In genomic region chr14:31204593-31205534, GRCh38 we compare ENCODE assay signal across 10 cellular contexts. TPM values are rescaled to one million over a fixed set of nuclear protein-coding genes. Genes with fewer than 3 reads are reported as not detected.
DNase-seq lines count a peak whose midpoint lies in the region; ATAC-seq and TF ChIP-seq lines count a peak whose summit lies in the region.
"Had no signal": no experiment of that assay in that cellular context is flagged by ENCODE, and none has a peak within 500 bp of the region (broad histone marks: within the 10 kb centered on the region; RNA-seq: fewer than 3 reads in every experiment).

No MANE protein-coding gene starts in this region.

- H3K27ac Mint-ChIP-seq in activated naive CD8-positive, alpha-beta T cell treated with anti-CD3 and anti-CD28 coated beads, Interleukin-2, amount 10 ng/mL, durations not matched to agents 7 days and 5 days = no peak overlapping the region

- H3K9me3 ChIP-seq in left lung (no peaks in the 10 kb centered on the region), thyroid gland (no peaks in the 10 kb centered on the region)

- peaks cover 13 to 52% of the 10 kb centered on the region in 2 donors for H3K4me1 ChIP-seq in left lung
- H3K4me1 ChIP-seq in thyroid gland = peaks cover 14 to 27% of the 10 kb centered on the region in 2 donors

- ATAC-seq in activated T-cell treated with anti-CD3 and anti-CD28 coated beads, Interleukin-2, amount 50 U/mL, for 4 hours = no peak
- no peak for ATAC-seq in activated naive CD8-positive, alpha-beta T cell treated with anti-CD3 and anti-CD28 coated beads, Interleukin-2, amount 10 ng/mL, durations not matched to agents 7 days and 5 days (ENCODE audit: low read depth)
- ATAC-seq in left lung = no peak
- ATAC-seq: foreskin keratinocyte had no signal

- 36% methylated on average over 3 of the region's 3 CpGs for WGBS in thyroid gland, 2 donors

- no peaks in the 10 kb centered on the region for H3K27me3 Mint-ChIP-seq in activated T-cell treated with anti-CD3 and anti-CD28 coated beads, Interleukin-2, amount 50 U/mL, for 4 hours (ENCODE audit: low read depth)
- no peaks in the 10 kb centered on the region for H3K27me3 Mint-ChIP-seq in activated naive CD8-positive, alpha-beta T cell treated with anti-CD3 and anti-CD28 coated beads, Interleukin-2, amount 10 ng/mL, durations not matched to agents 7 days and 5 days

- peak overlapping the region; percentile 96 for H3K4me3 Mint-ChIP-seq in activated T-cell treated with anti-CD3 and anti-CD28 coated beads, Interleukin-2, amount 50 U/mL, for 4 hours
- H3K4me3 Mint-ChIP-seq in activated naive CD8-positive, alpha-beta T cell treated with anti-CD3 and anti-CD28 coated beads, Interleukin-2, amount 10 ng/mL, durations not matched to agents 7 days and 5 days = peak overlapping the region; percentile 83

- TF ChIP-seq CTCF in left lung (IDR thresholded peaks at IDR 0.05) (no peak), thyroid gland (IDR thresholded peaks at IDR 0.05) (no peak), GM13977 (IDR thresholded peaks at IDR 0.05; ENCODE audit: extremely low read depth, insufficient read depth, missing control alignments) (no peak)

- H3K36me3 ChIP-seq in left lung = peaks cover 0 to 23% of the 10 kb centered on the region in 2 donors
- peaks cover 0 to 7% of the 10 kb centered on the region in 2 donors for H3K36me3 ChIP-seq in thyroid gland

- in situ Hi-C loops in GM13977 (cut with MboI; ENCODE audit: low pct_unique_long_range_greater_than_20kb, low sequenced_read_pairs, unreplicated experiment) = no loop called here

- no peak for DNase-seq in activated T-cell treated with anti-CD3 and anti-CD28 coated beads, Interleukin-2, amount 50 U/mL, for 4 hours
- DNase-seq in activated T-cell treated with anti-CD3 and anti-CD28 coated beads, Interleukin-2, amount 50 U/mL, for 1 hour = no peak
- DNase-seq in activated naive CD8-positive, alpha-beta T cell treated with anti-CD3 and anti-CD28 coated beads, Interleukin-2, amount 10 ng/mL, durations not matched to agents 7 days and 5 days = no peak
- DNase-seq in left lung (no peak), thyroid gland (no peak), germinal center (ENCODE audit: low spot score) (no peak), GM13977 (ENCODE audit: low spot score) (no peak), Ammon's horn (ENCODE audit: low spot score) (no peak)
- DNase-seq: activated CD4-positive, CD25-positive, alpha-beta regulatory T cell treated with anti-CD3 and anti-CD28 coated beads, Interleukin-2, amount 50 U/mL, for 72 hours had no signal

- no peaks in the 10 kb centered on the region for H3K27me3 ChIP-seq in left lung
- H3K27me3 ChIP-seq in thyroid gland = no peaks in the 10 kb centered on the region
- H3K27me3 ChIP-seq: foreskin keratinocyte had no signal

- TF ChIP-seq POLR2A in thyroid gland (IDR thresholded peaks at IDR 0.05) = no peak

- peaks cover 33% of the 10 kb centered on the region for H3K36me3 Mint-ChIP-seq in activated T-cell treated with anti-CD3 and anti-CD28 coated beads, Interleukin-2, amount 50 U/mL, for 4 hours (ENCODE audit: insufficient read depth)
- peaks cover 34% of the 10 kb centered on the region for H3K36me3 Mint-ChIP-seq in activated naive CD8-positive, alpha-beta T cell treated with anti-CD3 and anti-CD28 coated beads, Interleukin-2, amount 10 ng/mL, durations not matched to agents 7 days and 5 days

- intact Hi-C loops in left lung (cut with DNase I) = no loop called here
- intact Hi-C loops in thyroid gland (cut with DNase I) = loop anchor here (10.0 kb wide), 1 partner anchor 150 kb away; no protein-coding TSS in a partner anchor

- peaks cover 59% of the 10 kb centered on the region for H3K4me1 Mint-ChIP-seq in activated T-cell treated with anti-CD3 and anti-CD28 coated beads, Interleukin-2, amount 50 U/mL, for 4 hours (ENCODE audit: low read depth)
- H3K4me1 Mint-ChIP-seq in activated naive CD8-positive, alpha-beta T cell treated with anti-CD3 and anti-CD28 coated beads, Interleukin-2, amount 10 ng/mL, durations not matched to agents 7 days and 5 days = peaks cover 43% of the 10 kb centered on the region

- POLR2A ChIA-PET in activated naive CD8-positive, alpha-beta T cell treated with anti-CD3 and anti-CD28 coated beads, Interleukin-2, amount 10 ng/mL, durations not matched to agents 7 days and 5 days (lab: Charles Lee) = no interaction called here

- H3K9me3 Mint-ChIP-seq in activated T-cell treated with anti-CD3 and anti-CD28 coated beads, Interleukin-2, amount 50 U/mL, for 4 hours = no peaks in the 10 kb centered on the region
- H3K9me3 Mint-ChIP-seq in activated naive CD8-positive, alpha-beta T cell treated with anti-CD3 and anti-CD28 coated beads, Interleukin-2, amount 10 ng/mL, durations not matched to agents 7 days and 5 days = peaks cover 2% of the 10 kb centered on the region

- H3K4me3 ChIP-seq in left lung (peak overlapping the region; percentile 79 to 81), thyroid gland (replicated peaks in 1 of 3) (peak overlapping the region in 1 of 3 donors; percentile 75)

- H3K27ac ChIP-seq in left lung (peak overlapping the region in 1 of 2 donors; percentile 100), thyroid gland (peak overlapping the region in 2 of 3 donors; percentile 1 to 100)
- H3K27ac ChIP-seq: foreskin keratinocyte had no signal

RNA-seq across cellular contexts. Expression of gene HECTD1, which starts 2.7 kb away (rescaled TPM):
- 100 to 1,000 TPM; 100 to 102 (median 101) TPM for total RNA-seq in activated T-cell treated with anti-CD3 and anti-CD28 coated beads, Interleukin-2, amount 50 U/mL, for 4 hours
- total RNA-seq in activated naive CD8-positive, alpha-beta T cell treated with anti-CD3 and anti-CD28 coated beads, Interleukin-2, amount 10 ng/mL, durations not matched to agents 7 days and 5 days = 100 to 1,000 TPM; 105 to 117 TPM
- total RNA-seq in left lung = 100 to 1,000 TPM; 160 to 165 TPM
- 100 to 1,000 TPM; 252 to 382 (median 289) TPM for total RNA-seq in thyroid gland
